ENCODE assay signal across 9 cellular contexts in the genomic region with DNA sequence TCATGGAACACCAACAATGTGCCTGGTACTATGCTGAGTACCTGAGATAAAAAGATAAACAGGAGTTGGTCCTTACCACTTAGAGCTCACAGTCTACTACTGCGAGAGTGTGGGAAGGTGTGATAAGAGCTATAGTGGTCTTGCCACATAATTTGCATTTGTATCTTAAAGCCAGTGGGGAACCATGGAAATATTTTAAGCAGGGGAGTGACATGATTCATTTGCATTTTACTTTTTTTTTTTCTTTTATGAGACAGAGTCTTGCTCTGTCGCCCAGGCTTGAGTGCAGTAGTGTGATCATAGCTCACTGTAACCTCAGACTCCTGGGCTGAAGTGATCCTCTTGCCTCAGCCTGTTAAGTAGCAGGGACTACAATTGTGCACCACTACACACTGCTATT. TPM values are rescaled to one million over a fixed set of nuclear protein-coding genes. Genes with fewer than 3 reads are reported as not detected.
A peak's percentile ranks its signal among the peaks of the same experiment; 100 is the strongest.
DNase-seq lines count a peak whose midpoint lies in the region; ATAC-seq lines count a peak whose summit lies in the region.
"Not testable (repeated sequence)": the region's sequence is repeated elsewhere in the genome, so short reads cannot be mapped to it uniquely, and the experiment has no call there.
"Had no signal": no experiment of that assay in that cellular context is flagged by ENCODE, and none has a peak within 500 bp of the region (broad histone marks: within the 10 kb centered on the region; RNA-seq: fewer than 3 reads in every experiment).

No MANE protein-coding gene starts in this region.

- H3K9me3 Mint-ChIP-seq in activated T-cell treated with anti-CD3 and anti-CD28 coated beads, Interleukin-2, amount 50 U/mL, for 72 hours; stimulated activated naive B cell treated with anti-CD40 and anti-IgM and Interleukin-4, amounts not matched to agents 10 μg/mL and 1 μg/mL and 100 μg/mL, for 72 hours: not testable (repeated sequence)

- ATAC-seq in GM18508 (IDR thresholded peaks at IDR 0.05; ENCODE audit: insufficient read depth, unreplicated experiment) (peak; percentile 91), GM19324 (IDR thresholded peaks at IDR 0.05; ENCODE audit: low FRiP score, unreplicated experiment) (peak; percentile 88), GM21447 (IDR thresholded peaks at IDR 0.05; ENCODE audit: unreplicated experiment) (peak; percentile 79), HG02759 (IDR thresholded peaks at IDR 0.05; ENCODE audit: unreplicated experiment) (peak; percentile 86), HG03095 (IDR thresholded peaks at IDR 0.05; ENCODE audit: unreplicated experiment) (peak; percentile 79), HG03469 (IDR thresholded peaks at IDR 0.05; ENCODE audit: unreplicated experiment) (peak; percentile 88)
- peak; percentile 89 to 94 for ATAC-seq in activated T-cell treated with anti-CD3 and anti-CD28 coated beads, Interleukin-2, amount 50 U/mL, for 72 hours (replicated peaks in 1 of 2)
- ATAC-seq in stimulated activated naive B cell treated with anti-CD40 and anti-IgM and Interleukin-4, amounts not matched to agents 10 μg/mL and 1 μg/mL and 100 μg/mL, for 72 hours (replicated peaks): peak; percentile 94

- H3K4me3 Mint-ChIP-seq in activated T-cell treated with anti-CD3 and anti-CD28 coated beads, Interleukin-2, amount 50 U/mL, for 72 hours; stimulated activated naive B cell treated with anti-CD40 and anti-IgM and Interleukin-4, amounts not matched to agents 10 μg/mL and 1 μg/mL and 100 μg/mL, for 72 hours: not testable (repeated sequence)

- H3K4me1 Mint-ChIP-seq in activated T-cell treated with anti-CD3 and anti-CD28 coated beads, Interleukin-2, amount 50 U/mL, for 72 hours (ENCODE audit: low read depth); stimulated activated naive B cell treated with anti-CD40 and anti-IgM and Interleukin-4, amounts not matched to agents 10 μg/mL and 1 μg/mL and 100 μg/mL, for 72 hours: not testable (repeated sequence)

- H3K36me3 Mint-ChIP-seq in activated T-cell treated with anti-CD3 and anti-CD28 coated beads, Interleukin-2, amount 50 U/mL, for 72 hours (ENCODE audit: insufficient read depth in 2 of 2); stimulated activated naive B cell treated with anti-CD40 and anti-IgM and Interleukin-4, amounts not matched to agents 10 μg/mL and 1 μg/mL and 100 μg/mL, for 72 hours: not testable (repeated sequence)

- H3K27ac Mint-ChIP-seq in activated T-cell treated with anti-CD3 and anti-CD28 coated beads, Interleukin-2, amount 50 U/mL, for 72 hours; stimulated activated naive B cell treated with anti-CD40 and anti-IgM and Interleukin-4, amounts not matched to agents 10 μg/mL and 1 μg/mL and 100 μg/mL, for 72 hours: not testable (repeated sequence)

- not testable (repeated sequence) for H3K27me3 Mint-ChIP-seq in activated T-cell treated with anti-CD3 and anti-CD28 coated beads, Interleukin-2, amount 50 U/mL, for 72 hours (ENCODE audit: low read depth); stimulated activated naive B cell treated with anti-CD40 and anti-IgM and Interleukin-4, amounts not matched to agents 10 μg/mL and 1 μg/mL and 100 μg/mL, for 72 hours

- not testable (repeated sequence) for DNase-seq in activated T-cell treated with anti-CD3 and anti-CD28 coated beads, Interleukin-2, amount 50 U/mL, for 72 hours; stimulated activated naive B cell treated with anti-CD40 and anti-IgM and Interleukin-4, amounts not matched to agents 10 μg/mL and 1 μg/mL and 100 μg/mL, for 72 hours

RNA-seq across cellular contexts. Expression of a gene that starts 54.2 kb away (rescaled TPM):
- 10 to 100 TPM in 1 of 2 donors, 1 to 10 TPM in 1; 3.5 to 49.2 TPM for total RNA-seq in activated T-cell treated with anti-CD3 and anti-CD28 coated beads, Interleukin-2, amount 50 U/mL, for 72 hours
- total RNA-seq: cardiac septum had no signal
